In the genomic region with DNA sequence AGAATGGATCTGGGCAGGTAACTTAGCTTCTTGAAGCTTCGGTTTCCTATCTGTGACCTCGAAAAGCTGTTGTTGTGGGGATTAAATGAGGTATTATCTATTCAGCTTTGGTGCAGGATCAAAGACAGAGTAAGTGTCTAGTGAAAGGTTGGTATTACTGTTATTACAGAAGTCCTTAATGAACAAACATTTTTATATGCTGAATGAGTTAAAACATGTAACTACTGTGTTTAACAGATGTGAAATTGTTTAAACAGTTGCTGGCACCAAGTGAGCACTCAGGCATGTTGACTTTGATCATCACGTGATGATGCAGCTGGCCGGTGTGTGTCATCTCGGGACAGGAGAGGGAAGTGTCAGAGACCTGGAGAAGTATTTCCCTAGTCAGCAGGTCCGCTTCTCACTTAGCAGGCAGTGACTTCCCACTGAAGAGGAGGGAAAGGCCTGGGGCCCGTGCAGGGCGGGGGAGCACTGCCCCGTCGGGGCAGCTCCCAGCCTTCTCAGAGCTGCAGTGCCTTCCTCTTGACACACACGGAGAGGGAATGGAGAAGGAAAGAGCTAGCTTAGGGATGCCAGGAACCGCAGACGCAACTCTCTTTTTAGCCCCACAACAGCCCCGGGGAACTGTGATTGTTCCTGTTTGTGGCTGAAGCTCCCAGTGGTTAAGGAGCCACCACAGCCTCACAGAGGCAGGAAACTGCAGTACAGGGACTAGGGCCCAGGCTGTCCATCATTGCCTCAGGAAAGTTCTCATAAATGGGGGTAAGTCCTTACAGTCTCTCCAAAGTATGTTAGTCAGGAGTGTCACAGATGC, we compare ENCODE assay signal across 8 cellular contexts. TPM values are rescaled to one million over a fixed set of nuclear protein-coding genes. Genes with fewer than 3 reads are reported as not detected.
DNase-seq lines count a peak whose midpoint lies in the region; ATAC-seq and TF ChIP-seq lines count a peak whose summit lies in the region.

No MANE protein-coding gene starts in this region.

- no peak overlapping the region for H3K4me3 Mint-ChIP-seq in activated B cell treated with CpG ODN at 0.5 μM for 24 hours
- H3K4me3 Mint-ChIP-seq in CD4-positive, alpha-beta T cell, result no peak overlapping the region

- TF ChIP-seq POLR2A in NB4 (IDR thresholded peaks at IDR 0.05; ENCODE audit: extremely low read depth, insufficient read length), result no peak

- peak; percentile 70 for DNase-seq in NB4 (ENCODE audit: low read depth)
- no peak for DNase-seq in activated B cell treated with CpG ODN at 0.5 μM for 24 hours
- peak; percentile 54 for DNase-seq in left kidney (ENCODE audit: low read depth, low spot score)
- no peak for DNase-seq in CD4-positive, alpha-beta T cell
- DNase-seq in KG1 (lab: John Stamatoyannopoulos, UW), result no peak
- no peak for DNase-seq in coronary artery (ENCODE audit: low spot score)

- H3K4me2 ChIP-seq in DOHH2 (ENCODE audit: low read length), result peak overlapping the region; percentile 66

- no peaks in the 10 kb centered on the region for H3K9me2 ChIP-seq in DOHH2 (replicated peaks; ENCODE audit: control insufficient read depth, low read length)

- no peaks in the 10 kb centered on the region for H3K9me3 ChIP-seq in DOHH2 (ENCODE audit: control insufficient read depth, insufficient read depth, low read length)
- H3K9me3 ChIP-seq in CD4-positive, alpha-beta T cell (ENCODE audit: control insufficient read depth, low read length), result no peaks in the 10 kb centered on the region

- POLR2A ChIA-PET in activated B cell treated with CpG ODN at 0.5 μM for 24 hours (lab: Charles Lee), result interaction anchor here (1.0 kb wide), 1 partner anchor 21 kb away, joined by 3 read pairs; a partner anchor contains a TSS
- POLR2A ChIA-PET in CD4-positive, alpha-beta T cell (lab: Charles Lee), result interaction anchor here (1.4 kb wide), 1 partner anchor 17 kb away, joined by 3 read pairs; a partner anchor contains a TSS

- no peaks in the 10 kb centered on the region for H3K9me3 Mint-ChIP-seq in activated B cell treated with CpG ODN at 0.5 μM for 24 hours
- no peaks in the 10 kb centered on the region for H3K9me3 Mint-ChIP-seq in CD4-positive, alpha-beta T cell

- peaks cover 20% of the 10 kb centered on the region for H3K4me1 ChIP-seq in DOHH2 (ENCODE audit: control insufficient read depth, low read length)

- ATAC-seq in activated B cell treated with CpG ODN at 0.5 μM for 24 hours (ENCODE audit: low read depth) (peak; percentile 79), HG02798 (IDR thresholded peaks at IDR 0.05; ENCODE audit: poor library complexity, unreplicated experiment) (no peak)
- no peak for ATAC-seq in CD4-positive, alpha-beta T cell (ENCODE audit: poor library complexity)

- peak overlapping the region; percentile 32 for H3K4me3 ChIP-seq in DOHH2 (ENCODE audit: low read length)
- H3K4me3 ChIP-seq in NB4 (ENCODE audit: low read depth, low read length), result no peak overlapping the region
- H3K4me3 ChIP-seq in coronary artery, result no peak overlapping the region

- peaks cover 8% of the 10 kb centered on the region for H3F3A ChIP-seq in DOHH2 (ENCODE audit: control insufficient read depth, insufficient read depth)

- peaks cover 51% of the 10 kb centered on the region for H3K36me3 ChIP-seq in DOHH2 (ENCODE audit: control insufficient read depth, low read length)

- peaks cover 36% of the 10 kb centered on the region for H3K36me3 Mint-ChIP-seq in activated B cell treated with CpG ODN at 0.5 μM for 24 hours (ENCODE audit: low read depth)
- H3K36me3 Mint-ChIP-seq in CD4-positive, alpha-beta T cell (ENCODE audit: low read depth), result peaks cover 78% of the 10 kb centered on the region

- H3K4me1 Mint-ChIP-seq in activated B cell treated with CpG ODN at 0.5 μM for 24 hours, result peaks cover 12% of the 10 kb centered on the region
- no peaks in the 10 kb centered on the region for H3K4me1 Mint-ChIP-seq in CD4-positive, alpha-beta T cell (ENCODE audit: low read depth)

- TF ChIP-seq CTCF in DOHH2 (IDR thresholded peaks at IDR 0.05; ENCODE audit: low read depth, low read length, poor library complexity, severe bottlenecking) (no peak), NB4 (IDR thresholded peaks at IDR 0.05; ENCODE audit: low read depth, low read length) (no peak), activated B cell treated with CpG ODN at 0.5 μM for 24 hours (IDR thresholded peaks at IDR 0.05) (no peak), coronary artery (IDR thresholded peaks at IDR 0.05) (no peak)
- no peak for TF ChIP-seq CTCF in CD4-positive, alpha-beta T cell (IDR thresholded peaks at IDR 0.05)

- H3K27ac ChIP-seq in DOHH2 (ENCODE audit: low read depth, low read length), result peak overlapping the region; percentile 44
- no peak overlapping the region for H3K27ac ChIP-seq in CD4-positive, alpha-beta T cell (ENCODE audit: low read depth, low read length)
- peak overlapping the region in 1 of 2 donors; percentile 73 for H3K27ac ChIP-seq in coronary artery

- no peaks in the 10 kb centered on the region for H4K20me1 ChIP-seq in DOHH2 (ENCODE audit: control insufficient read depth, insufficient read depth, low read depth, low read length)

- peak overlapping the region; percentile 2 for H3K27ac Mint-ChIP-seq in activated B cell treated with CpG ODN at 0.5 μM for 24 hours
- no peak overlapping the region for H3K27ac Mint-ChIP-seq in CD4-positive, alpha-beta T cell

- intact Hi-C loops in activated B cell treated with CpG ODN at 0.5 μM for 24 hours (cut with micrococcal nuclease), result no loop called here
- intact Hi-C loops in CD4-positive, alpha-beta T cell (cut with DNase I, micrococcal nuclease), result no loop called here

- no peaks in the 10 kb centered on the region for H3K79me2 ChIP-seq in DOHH2 (ENCODE audit: control insufficient read depth, low read length)

- H3K27me3 ChIP-seq in DOHH2 (ENCODE audit: control insufficient read depth, low read length), result no peaks in the 10 kb centered on the region
- H3K27me3 ChIP-seq in CD4-positive, alpha-beta T cell (ENCODE audit: control insufficient read depth, insufficient read depth, low read length), result no peaks in the 10 kb centered on the region

- CTCF ChIA-PET in activated B cell treated with CpG ODN at 0.5 μM for 24 hours (lab: Charles Lee), result interaction anchor here (1.0 to 1.6 kb wide), 3 partner anchors 36 to 112 kb away, joined by 3 to 5 read pairs (median 3); no protein-coding TSS in a partner anchor
- CTCF ChIA-PET in CD4-positive, alpha-beta T cell (lab: Charles Lee), result no interaction called here

- no peaks in the 10 kb centered on the region for H3K27me3 Mint-ChIP-seq in activated B cell treated with CpG ODN at 0.5 μM for 24 hours
- H3K27me3 Mint-ChIP-seq in CD4-positive, alpha-beta T cell, result no peaks in the 10 kb centered on the region

RNA-seq across cellular contexts. Expression of a gene that starts 18.0 kb away (rescaled TPM):
- total RNA-seq in activated B cell treated with CpG ODN at 0.5 μM for 24 hours, result 3.3 TPM in 2 replicates
- 10 to 100 TPM; 54.3 to 58.5 TPM for total RNA-seq in CD4-positive, alpha-beta T cell

RNA-seq across cellular contexts. Expression of a gene that starts 20.8 kb away (rescaled TPM):
- 10.5 and 11.0 TPM in 2 replicates for total RNA-seq in activated B cell treated with CpG ODN at 0.5 μM for 24 hours
- total RNA-seq in CD4-positive, alpha-beta T cell, result 1 to 10 TPM; 5.2 to 5.7 TPM

Comparison
In these comparisons a context has a peak if more than half of its experiments do, and no peak if none do; other contexts are left out.
1. DNase-seq: peak in NB4 (single experiment) and left kidney (single experiment); none in activated B cell treated with CpG ODN at 0.5 μM for 24 hours (single experiment), CD4-positive, alpha-beta T cell (0 of 10), KG1 (single experiment) and coronary artery (single experiment).
2. RNA of a gene that starts 18.0 kb away (total RNA-seq): 54.3 to 58.5 TPM in CD4-positive, alpha-beta T cell; 3.3 TPM in activated B cell treated with CpG ODN at 0.5 μM for 24 hours; every median in the first group is over 10 times any median in the second.